In the genomic region with DNA sequence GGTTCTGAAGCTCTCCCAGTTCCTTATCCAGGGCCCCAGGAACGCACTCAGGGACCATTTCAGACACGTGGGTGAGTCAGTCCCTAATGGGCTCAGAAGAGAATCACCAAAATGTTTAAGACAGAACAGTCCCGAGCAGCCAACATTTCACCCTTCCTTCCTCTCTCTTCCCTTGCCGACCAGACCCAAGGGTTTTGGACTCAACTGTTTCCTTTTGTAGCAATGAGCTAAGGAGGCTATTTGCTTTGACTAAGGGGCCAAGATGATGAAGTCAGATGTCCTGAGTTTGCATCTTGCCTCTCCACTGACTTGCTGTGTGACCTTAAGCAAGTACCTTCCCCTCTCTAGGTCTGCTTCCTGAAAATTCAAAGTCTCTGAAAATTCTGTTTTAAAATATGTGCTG, we compare ENCODE assay signal across 12 cellular contexts.
DNase-seq lines count a peak whose midpoint lies in the region; ATAC-seq and TF ChIP-seq lines count a peak whose summit lies in the region.
"Had no signal": no experiment of that assay in that cellular context is flagged by ENCODE, and none has a peak within 500 bp of the region (broad histone marks: within the 10 kb centered on the region; RNA-seq: fewer than 3 reads in every experiment).

No MANE protein-coding gene starts in this region.

- CTCF ChIA-PET in Panc1 (lab: Charles Lee), result no interaction called here

- DNase-seq in AG20443 (ENCODE audit: low spot score) (peak; percentile 35), Panc1 (ENCODE audit: low read depth, low spot score) (peak; percentile 17), dermis blood vessel endothelial cell (peak; percentile 24), myocyte (ENCODE audit: low read depth) (peak; percentile 35), COLO668 (lab: John Stamatoyannopoulos, UW; ENCODE audit: unreplicated experiment) (no peak), NCI-H1092 (lab: John Stamatoyannopoulos, UW) (no peak), retina (no peak)
- DNase-seq: activated CD4-positive, alpha-beta memory T cell treated with anti-CD3 and anti-CD28 coated beads for 36 hours; CD4-positive, alpha-beta memory T cell; stimulated activated naive CD4-positive, alpha-beta T cell had no signal

- H3K4me3 ChIP-seq in Panc1 (ENCODE audit: low read depth in 2 of 2, low read length in 2 of 2), result no peak overlapping the region

- H3K9me3 ChIP-seq in Panc1 (ENCODE audit: control insufficient read depth, insufficient read depth, low read depth, low read length), result peaks cover 3% of the 10 kb centered on the region; the same call in 1 of the 2 replicates

- no peaks in the 10 kb centered on the region for H3K36me3 ChIP-seq in Panc1 (ENCODE audit: control insufficient read depth, insufficient read depth, low read length)

- no peak for TF ChIP-seq CTCF in Panc1 (IDR thresholded peaks at IDR 0.05)

- no TSS peak for BruUV-seq in Panc1 (replicated peaks; lab: Mats Ljungman, UMichigan)

- POLR2A ChIA-PET in Panc1 (lab: Charles Lee), result interaction anchor here (0.5 kb wide), 1 partner anchor 1642 kb away, joined by 9 read pairs; no protein-coding TSS in a partner anchor

- in situ Hi-C loops in Panc1 (cut with HindIII; ENCODE audit: low pct_unique_long_range_greater_than_20kb, low sequenced_read_pairs), result no loop called here

- ATAC-seq in Panc1 (no peak), HG03039 (IDR thresholded peaks at IDR 0.05; ENCODE audit: unreplicated experiment) (no peak)
- ATAC-seq: HepG2 had no signal

- H3K27ac ChIP-seq in Panc1 (ENCODE audit: low read length), result peak overlapping the region; percentile 90

- peaks cover 38% of the 10 kb centered on the region for H3K4me1 ChIP-seq in Panc1 (ENCODE audit: control insufficient read depth, insufficient read depth, low read length)

- intact Hi-C loops in Panc1 (cut with micrococcal nuclease; ENCODE audit: unreplicated experiment), result no loop called here

- H3K27me3 ChIP-seq in Panc1 (ENCODE audit: control insufficient read depth, insufficient read depth, low read length), result no peaks in the 10 kb centered on the region

Comparison
In these comparisons a context has a peak if more than half of its experiments do, and no peak if none do; other contexts are left out.
1. DNase-seq: peak in AG20443 (single experiment), Panc1 (single experiment), dermis blood vessel endothelial cell (single experiment) and myocyte (single experiment); none in COLO668 (single experiment), NCI-H1092 (single experiment) and retina (single experiment).